20 cellular contexts compared by ENCODE assay signal in the genomic region with DNA sequence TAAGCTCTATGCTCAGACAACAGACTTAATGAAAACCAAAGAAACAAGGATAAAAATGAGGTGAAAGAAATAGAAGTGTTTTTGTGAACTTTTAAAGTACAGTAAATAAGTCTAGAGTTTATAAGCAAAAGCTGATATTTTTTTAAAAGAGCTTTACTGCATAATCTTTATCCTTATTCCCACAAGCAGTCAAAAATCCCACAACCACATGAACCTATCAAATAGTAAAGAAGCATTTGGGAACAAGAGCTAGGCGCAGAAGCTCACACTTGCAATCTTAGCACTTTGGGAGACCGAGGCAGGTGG.
DNase-seq lines count a peak whose midpoint lies in the region; ATAC-seq and TF ChIP-seq lines count a peak whose summit lies in the region.
"Had no signal": no experiment of that assay in that cellular context is flagged by ENCODE, and none has a peak within 500 bp of the region (broad histone marks: within the 10 kb centered on the region; RNA-seq: fewer than 3 reads in every experiment).

No MANE protein-coding gene starts in this region.

- H3K79me2 ChIP-seq in HCT116 (ENCODE audit: insufficient read depth, low read length) (no peaks in the 10 kb centered on the region), SK-N-SH (ENCODE audit: insufficient read depth) (no peaks in the 10 kb centered on the region)

- no TSS peak for BruUV-seq in HCT116 (replicated peaks; lab: Mats Ljungman, UMichigan)

- H3K4me3 Mint-ChIP-seq in progenitor cell of endocrine pancreas (ENCODE audit: low read depth) = no peak overlapping the region
- H3K4me3 Mint-ChIP-seq: activated naive CD8-positive, alpha-beta T cell treated with anti-CD3 and anti-CD28 coated beads for 36 hours; CD4-positive, alpha-beta T cell; natural killer cell treated with Interleukin-12 subunit alpha and Interleukin-12 subunit beta and Interleukin-15 and Interleukin-18, amount 100 ng/mL, for 72 hours; T-helper 1 cell treated with Interleukin-12 subunit alpha and Interleukin-12 subunit beta and Interleukin-4 antibody, amounts not matched to agents 30 μg/mL and 1 μg/mL, for 36 hours had no signal

- H3K27ac ChIP-seq in HCT116 (ENCODE audit: low read depth, low read length) (peak overlapping the region; percentile 39; the same call in 1 of the 2 replicates), SK-N-SH (ENCODE audit: low read depth in 2 of 2, low read length in 1 of 2) (no peak overlapping the region), esophagus squamous epithelium (peak overlapping the region; percentile 29 to 86 (median 74))
- H3K27ac ChIP-seq: uterus had no signal

- no peaks in the 10 kb centered on the region for H3K9me3 Mint-ChIP-seq in progenitor cell of endocrine pancreas (ENCODE audit: low read depth)
- H3K9me3 Mint-ChIP-seq: activated naive CD8-positive, alpha-beta T cell treated with anti-CD3 and anti-CD28 coated beads for 36 hours; CD4-positive, alpha-beta T cell; H9; natural killer cell treated with Interleukin-12 subunit alpha and Interleukin-12 subunit beta and Interleukin-15 and Interleukin-18, amount 100 ng/mL, for 72 hours; T-helper 1 cell treated with Interleukin-12 subunit alpha and Interleukin-12 subunit beta and Interleukin-4 antibody, amounts not matched to agents 30 μg/mL and 1 μg/mL, for 36 hours had no signal

- peaks cover 39% of the 10 kb centered on the region for H3K4me1 Mint-ChIP-seq in progenitor cell of endocrine pancreas (ENCODE audit: low read depth)

- H3F3A ChIP-seq in SK-N-SH (replicated peaks; ENCODE audit: insufficient read depth) = no peaks in the 10 kb centered on the region

- intact Hi-C loops in HCT116 (cut with micrococcal nuclease) = loop anchor here (10.0 kb wide), 1 partner anchor 231 kb away; no protein-coding TSS in a partner anchor
- intact Hi-C loops in esophagus squamous epithelium (cut with DNase I) = no loop called here

- H3K9me3 ChIP-seq in HCT116 (ENCODE audit: control insufficient read depth in 1 of 2, insufficient read depth in 1 of 2, low read depth in 1 of 2, low read length in 2 of 2) = no peaks in the 10 kb centered on the region
- H3K9me3 ChIP-seq in SK-N-SH = no peaks in the 10 kb centered on the region
- H3K9me3 ChIP-seq in esophagus squamous epithelium = no peaks in the 10 kb centered on the region
- H3K9me3 ChIP-seq: uterus had no signal

- peak overlapping the region in 1 of 2 experiments; percentile 20; a peak in 1 of 4 replicates for H3K4me3 ChIP-seq in HCT116 (replicated peaks in 1 of 2; ENCODE audit: low read depth in 1 of 2, low read length in 2 of 2)
- H3K4me3 ChIP-seq in SK-N-SH (ENCODE audit: low read depth in 2 of 2, low read length in 1 of 2) = no peak overlapping the region; a peak in 1 of 4 replicates
- H3K4me3 ChIP-seq in esophagus squamous epithelium = no peak overlapping the region
- H3K4me3 ChIP-seq: uterus had no signal

- no peak for TF ChIP-seq CTCF in HCT116 (IDR thresholded peaks at IDR 0.05 in 2 of 3, conservative IDR thresholded peaks at IDR 0.05 in 1 of 3; ENCODE audit: borderline replicate concordance in 1 of 3, insufficient read depth in 1 of 3, low read depth in 2 of 3, low read length in 2 of 3)
- TF ChIP-seq CTCF in SK-N-SH (IDR thresholded peaks at IDR 0.05) = peak; percentile 2; the same call in 1 of the 2 replicates
- TF ChIP-seq CTCF in esophagus squamous epithelium (IDR thresholded peaks at IDR 0.05) = no peak
- no peak for TF ChIP-seq CTCF in progenitor cell of endocrine pancreas (IDR thresholded peaks at IDR 0.05; ENCODE audit: unreplicated experiment)

- peak overlapping the region; percentile 86 for H2AFZ ChIP-seq in HCT116 (ENCODE audit: low read depth, low read length, poor library complexity, severe bottlenecking)
- H2AFZ ChIP-seq in SK-N-SH (ENCODE audit: low read depth) = no peak overlapping the region

- TF ChIP-seq RAD21 in HCT116 (IDR thresholded peaks at IDR 0.05; ENCODE audit: low read depth) (no peak), SK-N-SH (IDR thresholded peaks at IDR 0.05; ENCODE audit: low read length) (no peak)

- H3K4me1 ChIP-seq in HCT116 (ENCODE audit: control insufficient read depth in 1 of 2, insufficient read depth in 2 of 2, low read length in 2 of 2) = peaks cover 35 to 63% of the 10 kb centered on the region in 2 experiments
- H3K4me1 ChIP-seq in SK-N-SH (ENCODE audit: control insufficient read depth in 1 of 2, insufficient read depth in 2 of 2, low read depth in 1 of 2, low read length in 1 of 2) = no peaks in the 10 kb centered on the region; a peak in 1 of 4 replicates
- H3K4me1 ChIP-seq in esophagus squamous epithelium = peaks cover 0 to 28% (median 6%) of the 10 kb centered on the region in 3 donors

- H3K27me3 ChIP-seq in HCT116 (ENCODE audit: insufficient read depth, low read length) (no peaks in the 10 kb centered on the region), SK-N-SH (ENCODE audit: insufficient read depth) (no peaks in the 10 kb centered on the region), esophagus squamous epithelium (peaks cover 0 to 5% (median 0%) of the 10 kb centered on the region in 4 donors)
- H3K27me3 ChIP-seq: uterus had no signal

- RAD21 ChIA-PET in HCT116 (lab: Charles Lee; ENCODE audit: low non-redundant PET in 1 of 2, low total read pairs in 2 of 2, uncharacterized antibody in 2 of 2, unreplicated experiment in 2 of 2) = interaction anchor here (0.6 to 2.6 kb wide), 10 partner anchors 9 to 269 kb away, joined by 3 to 19 read pairs (median 4); no protein-coding TSS in a partner anchor

- 83% methylated on average over 2 of the region's 2 CpGs for WGBS in SK-N-SH (ENCODE audit: low lambda C conversion rate)
- 84 to 95% methylated on average over 2 of the region's 2 CpGs for WGBS in esophagus squamous epithelium, 2 donors

- H3K9me2 ChIP-seq in HCT116 (ENCODE audit: insufficient read depth) = no peaks in the 10 kb centered on the region
- no peaks in the 10 kb centered on the region for H3K9me2 ChIP-seq in SK-N-SH

- ATAC-seq in HCT116 (no peak), GM21423 (IDR thresholded peaks at IDR 0.05; ENCODE audit: unreplicated experiment) (no peak), HG03571 (IDR thresholded peaks at IDR 0.05; ENCODE audit: unreplicated experiment) (no peak)
- ATAC-seq: natural killer cell treated with Interleukin-12 subunit alpha and Interleukin-12 subunit beta and Interleukin-15 and Interleukin-18, amount 100 ng/mL, for 72 hours had no signal

- peaks cover 2% of the 10 kb centered on the region for H3K27me3 Mint-ChIP-seq in progenitor cell of endocrine pancreas

- POLR2A ChIA-PET in HCT116 (lab: Charles Lee) (interaction anchor here (0.6 to 2.6 kb wide), 8 partner anchors 9 to 183 kb away, joined by 3 to 12 read pairs (median 3); a partner anchor contains a TSS), SK-N-SH (lab: Yijun Ruan, JAX) (interaction anchor here (0.7 kb wide), 1 partner anchor 177 kb away, joined by 3 read pairs; no protein-coding TSS in a partner anchor)

- CTCF ChIA-PET in HCT116 (lab: Charles Lee) = interaction anchor here (0.7 to 4.5 kb wide), 34 partner anchors 10 to 786 kb away, joined by 3 to 180 read pairs (median 4); a partner anchor contains a TSS
- CTCF ChIA-PET in SK-N-SH (lab: Yijun Ruan, JAX) = interaction anchor here (0.6 to 7.1 kb wide), 65 partner anchors 10 to 274 kb away, joined by 3 to 104 read pairs (median 5); a partner anchor contains a TSS

- H3K36me3 ChIP-seq in HCT116 (ENCODE audit: control insufficient read depth in 1 of 2, insufficient read depth in 2 of 2, low read length in 2 of 2) (no peaks in the 10 kb centered on the region), SK-N-SH (replicated peaks in 1 of 2; ENCODE audit: control insufficient read depth in 1 of 2, insufficient read depth in 2 of 2, low read length in 1 of 2) (no peaks in the 10 kb centered on the region), esophagus squamous epithelium (no peaks in the 10 kb centered on the region)
- H3K36me3 ChIP-seq: uterus had no signal

- H3K36me3 Mint-ChIP-seq in progenitor cell of endocrine pancreas (ENCODE audit: insufficient read depth) = no peaks in the 10 kb centered on the region
- H3K36me3 Mint-ChIP-seq: activated naive CD8-positive, alpha-beta T cell treated with anti-CD3 and anti-CD28 coated beads for 36 hours; natural killer cell treated with Interleukin-12 subunit alpha and Interleukin-12 subunit beta and Interleukin-15 and Interleukin-18, amount 100 ng/mL, for 72 hours had no signal

- H3K27ac Mint-ChIP-seq in progenitor cell of endocrine pancreas = peak overlapping the region; percentile 97
- H3K27ac Mint-ChIP-seq: activated naive CD8-positive, alpha-beta T cell treated with anti-CD3 and anti-CD28 coated beads for 36 hours; CD4-positive, alpha-beta T cell; natural killer cell treated with Interleukin-12 subunit alpha and Interleukin-12 subunit beta and Interleukin-15 and Interleukin-18, amount 100 ng/mL, for 72 hours; T-helper 1 cell treated with Interleukin-12 subunit alpha and Interleukin-12 subunit beta and Interleukin-4 antibody, amounts not matched to agents 30 μg/mL and 1 μg/mL, for 36 hours had no signal

- TF ChIP-seq POLR2A in HCT116 (IDR thresholded peaks at IDR 0.05; ENCODE audit: borderline replicate concordance, extremely low read depth, insufficient read depth, insufficient read length) (no peak), esophagus squamous epithelium (IDR thresholded peaks at IDR 0.05) (no peak)

- TF ChIP-seq EP300 in SK-N-SH (IDR thresholded peaks at IDR 0.05; ENCODE audit: borderline replicate concordance in 1 of 2, low read depth in 1 of 2, low read length in 1 of 2) = no peak

- H3K4me2 ChIP-seq in HCT116 (ENCODE audit: low read length) (peak overlapping the region; percentile 63), SK-N-SH (no peak overlapping the region)

- H4K20me1 ChIP-seq in HCT116 (ENCODE audit: insufficient read depth) = no peaks in the 10 kb centered on the region
- H4K20me1 ChIP-seq in SK-N-SH (ENCODE audit: insufficient read depth) = no peaks in the 10 kb centered on the region

- DNase-seq in HCT116 (ENCODE audit: low read depth, low spot score) (no peak), SK-N-SH (no peak), esophagus squamous epithelium (lab: John Stamatoyannopoulos, UW) (no peak), progenitor cell of endocrine pancreas (ENCODE audit: low spot score, unreplicated experiment) (no peak), OCI-M2 (lab: John Stamatoyannopoulos, UW; ENCODE audit: unreplicated experiment) (no peak)
- DNase-seq in activated CD4-positive, CD25-positive, alpha-beta regulatory T cell treated with anti-CD3 and anti-CD28 coated beads, Interleukin-2, amount 50 U/mL, for 72 hours = no peak
- DNase-seq: cerebellar nuclear complex; effector CD8-positive, alpha-beta T cell; KG1; NCI-H187; NCI-H748 treated with DMSO at 0.1 percent for 48 hours; SIG-M5 had no signal

- peak overlapping the region; percentile 33 for H3K9ac ChIP-seq in HCT116 (ENCODE audit: low read length)
- H3K9ac ChIP-seq in SK-N-SH = no peak overlapping the region

TF ChIP-seq in HCT116, 20 proteins besides CTCF, POLR2A, EP300 and RAD21 (continues in another document):
- TF ChIP-seq SIN3A (IDR thresholded peaks at IDR 0.05; ENCODE audit: low read depth) = no peak
- no peak for TF ChIP-seq ZNF274 (IDR thresholded peaks at IDR 0.05; ENCODE audit: low read depth, low read length)
- no peak for TF ChIP-seq POLR2AphosphoS5 (IDR thresholded peaks at IDR 0.05; ENCODE audit: low read depth, low read length)

TF ChIP-seq in SK-N-SH, 30 proteins besides CTCF, POLR2A, EP300 and RAD21 (continues in another document):
- no peak for TF ChIP-seq ELF1 (IDR thresholded peaks at IDR 0.05)

Comparison
In these comparisons a context has a peak if more than half of its experiments do, and no peak if none do; other contexts are left out.
1. H3K27ac ChIP-seq: peak in HCT116 (single experiment) and esophagus squamous epithelium (4 of 4); none in SK-N-SH (0 of 2).